ENCODE assay signal across 1 cellular context in the genomic region with DNA sequence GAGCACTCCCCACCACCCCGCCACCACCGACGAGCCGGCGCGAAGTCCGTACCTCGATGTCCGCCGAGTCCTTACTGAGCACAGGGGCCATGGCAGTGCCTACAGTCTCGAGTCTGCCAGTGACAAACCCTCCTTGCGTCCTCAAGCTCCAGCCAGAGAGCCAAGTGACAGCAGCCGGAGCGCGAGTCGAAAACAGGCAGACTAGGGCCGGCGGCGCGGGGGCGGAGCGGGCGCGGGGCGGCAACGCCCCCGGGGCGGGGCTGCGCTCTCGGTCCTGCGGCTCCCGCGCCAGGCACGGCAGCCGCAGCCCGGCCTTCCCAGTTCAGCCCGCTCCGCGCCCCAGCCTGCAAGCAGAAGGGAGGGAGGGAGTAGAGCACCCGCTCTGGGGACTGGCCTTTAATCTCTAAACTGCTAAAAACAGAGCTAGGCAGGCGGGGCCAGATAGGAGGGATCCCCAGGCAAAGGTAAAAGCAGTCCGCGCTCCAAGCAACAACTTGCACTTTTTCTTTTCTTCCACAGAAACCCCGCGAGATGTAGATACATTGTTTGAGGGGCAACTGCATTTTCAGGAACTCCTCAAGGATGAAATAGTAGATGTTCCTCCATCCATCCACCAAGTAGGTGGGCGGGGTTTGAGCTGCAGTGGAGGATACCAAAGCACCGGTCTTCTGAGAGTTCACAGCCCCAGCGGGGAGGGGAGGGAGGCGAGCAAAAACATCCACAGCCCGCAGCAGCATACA.
A peak's percentile ranks its signal among the peaks of the same experiment; 100 is the strongest.
TF ChIP-seq lines count a peak whose summit lies in the region.

A gene (minus strand): TSS at position 203 of the 740 bp plus-strand sequence. CDS start 112 bp downstream, at position 91.

TF ChIP-seq in H1, 55 proteins besides CTCF, POLR2A, EP300 and RAD21:
- peak; percentile 14 to 91; a peak in 2 of 4 replicates for TF ChIP-seq SIN3A (conservative IDR thresholded peaks at IDR 0.05 in 1 of 2, IDR thresholded peaks at IDR 0.05 in 1 of 2; ENCODE audit: low read depth in 1 of 2, low read length in 2 of 2)
- TF ChIP-seq KDM4A (IDR thresholded peaks at IDR 0.05; ENCODE audit: low read depth, low read length, severe bottlenecking) = peak; percentile 69
- TF ChIP-seq NANOG (IDR thresholded peaks at IDR 0.05; ENCODE audit: insufficient read depth, low read depth, low read length, poor library complexity, severe bottlenecking) = no peak
- no peak for TF ChIP-seq CEBPB (IDR thresholded peaks at IDR 0.05; ENCODE audit: low read depth, low read length)
- peak; percentile 89 for TF ChIP-seq ASH2L (IDR thresholded peaks at IDR 0.05; ENCODE audit: low read length)
- 0 out of 2 replicates have a peak, but pooled peaks have one; percentile 27 for TF ChIP-seq POLR2AphosphoS5 (IDR thresholded peaks at IDR 0.05; ENCODE audit: low read depth, low read length)
- TF ChIP-seq CHD2 (IDR thresholded peaks at IDR 0.05; ENCODE audit: low read length) = peak; percentile 58; the same call in 1 of the 2 replicates
- TF ChIP-seq, protein P1, sequence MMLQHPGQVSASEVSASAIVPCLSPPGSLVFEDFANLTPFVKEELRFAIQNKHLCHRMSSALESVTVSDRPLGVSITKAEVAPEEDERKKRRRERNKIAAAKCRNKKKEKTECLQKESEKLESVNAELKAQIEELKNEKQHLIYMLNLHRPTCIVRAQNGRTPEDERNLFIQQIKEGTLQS (IDR thresholded peaks at IDR 0.05; ENCODE audit: insufficient read depth, low read depth, low read length) = no peak
- peak; percentile 74 for TF ChIP-seq EGR1 (IDR thresholded peaks at IDR 0.05; ENCODE audit: borderline replicate concordance, low read depth, low read length)
- no peak for TF ChIP-seq TEAD4 (IDR thresholded peaks at IDR 0.05; ENCODE audit: low read depth, low read length)
- peak; percentile 72 for TF ChIP-seq TAF1 (IDR thresholded peaks at IDR 0.05; ENCODE audit: low read depth, low read length)
- peak; percentile 15 for TF ChIP-seq TBP (IDR thresholded peaks at IDR 0.05; ENCODE audit: low read depth, low read length)
- TF ChIP-seq, protein P2, sequence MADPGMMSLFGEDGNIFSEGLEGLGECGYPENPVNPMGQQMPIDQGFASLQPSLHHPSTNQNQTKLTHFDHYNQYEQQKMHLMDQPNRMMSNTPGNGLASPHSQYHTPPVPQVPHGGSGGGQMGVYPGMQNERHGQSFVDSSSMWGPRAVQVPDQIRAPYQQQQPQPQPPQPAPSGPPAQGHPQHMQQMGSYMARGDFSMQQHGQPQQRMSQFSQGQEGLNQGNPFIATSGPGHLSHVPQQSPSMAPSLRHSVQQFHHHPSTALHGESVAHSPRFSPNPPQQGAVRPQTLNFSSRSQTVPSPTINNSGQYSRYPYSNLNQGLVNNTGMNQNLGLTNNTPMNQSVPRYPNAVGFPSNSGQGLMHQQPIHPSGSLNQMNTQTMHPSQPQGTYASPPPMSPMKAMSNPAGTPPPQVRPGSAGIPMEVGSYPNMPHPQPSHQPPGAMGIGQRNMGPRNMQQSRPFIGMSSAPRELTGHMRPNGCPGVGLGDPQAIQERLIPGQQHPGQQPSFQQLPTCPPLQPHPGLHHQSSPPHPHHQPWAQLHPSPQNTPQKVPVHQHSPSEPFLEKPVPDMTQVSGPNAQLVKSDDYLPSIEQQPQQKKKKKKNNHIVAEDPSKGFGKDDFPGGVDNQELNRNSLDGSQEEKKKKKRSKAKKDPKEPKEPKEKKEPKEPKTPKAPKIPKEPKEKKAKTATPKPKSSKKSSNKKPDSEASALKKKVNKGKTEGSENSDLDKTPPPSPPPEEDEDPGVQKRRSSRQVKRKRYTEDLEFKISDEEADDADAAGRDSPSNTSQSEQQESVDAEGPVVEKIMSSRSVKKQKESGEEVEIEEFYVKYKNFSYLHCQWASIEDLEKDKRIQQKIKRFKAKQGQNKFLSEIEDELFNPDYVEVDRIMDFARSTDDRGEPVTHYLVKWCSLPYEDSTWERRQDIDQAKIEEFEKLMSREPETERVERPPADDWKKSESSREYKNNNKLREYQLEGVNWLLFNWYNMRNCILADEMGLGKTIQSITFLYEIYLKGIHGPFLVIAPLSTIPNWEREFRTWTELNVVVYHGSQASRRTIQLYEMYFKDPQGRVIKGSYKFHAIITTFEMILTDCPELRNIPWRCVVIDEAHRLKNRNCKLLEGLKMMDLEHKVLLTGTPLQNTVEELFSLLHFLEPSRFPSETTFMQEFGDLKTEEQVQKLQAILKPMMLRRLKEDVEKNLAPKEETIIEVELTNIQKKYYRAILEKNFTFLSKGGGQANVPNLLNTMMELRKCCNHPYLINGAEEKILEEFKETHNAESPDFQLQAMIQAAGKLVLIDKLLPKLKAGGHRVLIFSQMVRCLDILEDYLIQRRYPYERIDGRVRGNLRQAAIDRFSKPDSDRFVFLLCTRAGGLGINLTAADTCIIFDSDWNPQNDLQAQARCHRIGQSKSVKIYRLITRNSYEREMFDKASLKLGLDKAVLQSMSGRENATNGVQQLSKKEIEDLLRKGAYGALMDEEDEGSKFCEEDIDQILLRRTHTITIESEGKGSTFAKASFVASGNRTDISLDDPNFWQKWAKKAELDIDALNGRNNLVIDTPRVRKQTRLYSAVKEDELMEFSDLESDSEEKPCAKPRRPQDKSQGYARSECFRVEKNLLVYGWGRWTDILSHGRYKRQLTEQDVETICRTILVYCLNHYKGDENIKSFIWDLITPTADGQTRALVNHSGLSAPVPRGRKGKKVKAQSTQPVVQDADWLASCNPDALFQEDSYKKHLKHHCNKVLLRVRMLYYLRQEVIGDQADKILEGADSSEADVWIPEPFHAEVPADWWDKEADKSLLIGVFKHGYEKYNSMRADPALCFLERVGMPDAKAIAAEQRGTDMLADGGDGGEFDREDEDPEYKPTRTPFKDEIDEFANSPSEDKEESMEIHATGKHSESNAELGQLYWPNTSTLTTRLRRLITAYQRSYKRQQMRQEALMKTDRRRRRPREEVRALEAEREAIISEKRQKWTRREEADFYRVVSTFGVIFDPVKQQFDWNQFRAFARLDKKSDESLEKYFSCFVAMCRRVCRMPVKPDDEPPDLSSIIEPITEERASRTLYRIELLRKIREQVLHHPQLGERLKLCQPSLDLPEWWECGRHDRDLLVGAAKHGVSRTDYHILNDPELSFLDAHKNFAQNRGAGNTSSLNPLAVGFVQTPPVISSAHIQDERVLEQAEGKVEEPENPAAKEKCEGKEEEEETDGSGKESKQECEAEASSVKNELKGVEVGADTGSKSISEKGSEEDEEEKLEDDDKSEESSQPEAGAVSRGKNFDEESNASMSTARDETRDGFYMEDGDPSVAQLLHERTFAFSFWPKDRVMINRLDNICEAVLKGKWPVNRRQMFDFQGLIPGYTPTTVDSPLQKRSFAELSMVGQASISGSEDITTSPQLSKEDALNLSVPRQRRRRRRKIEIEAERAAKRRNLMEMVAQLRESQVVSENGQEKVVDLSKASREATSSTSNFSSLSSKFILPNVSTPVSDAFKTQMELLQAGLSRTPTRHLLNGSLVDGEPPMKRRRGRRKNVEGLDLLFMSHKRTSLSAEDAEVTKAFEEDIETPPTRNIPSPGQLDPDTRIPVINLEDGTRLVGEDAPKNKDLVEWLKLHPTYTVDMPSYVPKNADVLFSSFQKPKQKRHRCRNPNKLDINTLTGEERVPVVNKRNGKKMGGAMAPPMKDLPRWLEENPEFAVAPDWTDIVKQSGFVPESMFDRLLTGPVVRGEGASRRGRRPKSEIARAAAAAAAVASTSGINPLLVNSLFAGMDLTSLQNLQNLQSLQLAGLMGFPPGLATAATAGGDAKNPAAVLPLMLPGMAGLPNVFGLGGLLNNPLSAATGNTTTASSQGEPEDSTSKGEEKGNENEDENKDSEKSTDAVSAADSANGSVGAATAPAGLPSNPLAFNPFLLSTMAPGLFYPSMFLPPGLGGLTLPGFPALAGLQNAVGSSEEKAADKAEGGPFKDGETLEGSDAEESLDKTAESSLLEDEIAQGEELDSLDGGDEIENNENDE (IDR thresholded peaks at IDR 0.05; ENCODE audit: insufficient replicate concordance, low read length) = no peak
- no peak for TF ChIP-seq BRCA1 (IDR thresholded peaks at IDR 0.05; ENCODE audit: low read depth, low read length)
- TF ChIP-seq HDAC2 (IDR thresholded peaks at IDR 0.05; ENCODE audit: borderline replicate concordance in 1 of 2, low read depth in 2 of 2, low read length in 2 of 2) = peak in 1 of 2 experiments; percentile 57; a peak in 1 of 4 replicates
- TF ChIP-seq JUND (IDR thresholded peaks at IDR 0.05; ENCODE audit: low read length) = no peak
- TF ChIP-seq EZH2 (IDR thresholded peaks at IDR 0.05; ENCODE audit: low read depth, low read length, severe bottlenecking) = no peak
- TF ChIP-seq, protein P3, sequence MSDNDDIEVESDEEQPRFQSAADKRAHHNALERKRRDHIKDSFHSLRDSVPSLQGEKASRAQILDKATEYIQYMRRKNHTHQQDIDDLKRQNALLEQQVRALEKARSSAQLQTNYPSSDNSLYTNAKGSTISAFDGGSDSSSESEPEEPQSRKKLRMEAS (IDR thresholded peaks at IDR 0.05) = peak; percentile 53
- no peak for TF ChIP-seq SAP30 (IDR thresholded peaks at IDR 0.05; ENCODE audit: insufficient read depth, insufficient replicate concordance, low read length)
- no peak for TF ChIP-seq TAF7 (optimal IDR thresholded peaks at IDR 0.05; ENCODE audit: borderline replicate concordance, low read depth, low read length)
- TF ChIP-seq, protein P4, sequence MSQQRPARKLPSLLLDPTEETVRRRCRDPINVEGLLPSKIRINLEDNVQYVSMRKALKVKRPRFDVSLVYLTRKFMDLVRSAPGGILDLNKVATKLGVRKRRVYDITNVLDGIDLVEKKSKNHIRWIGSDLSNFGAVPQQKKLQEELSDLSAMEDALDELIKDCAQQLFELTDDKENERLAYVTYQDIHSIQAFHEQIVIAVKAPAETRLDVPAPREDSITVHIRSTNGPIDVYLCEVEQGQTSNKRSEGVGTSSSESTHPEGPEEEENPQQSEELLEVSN (IDR thresholded peaks at IDR 0.05) = 0 out of 2 replicates have a peak, but pooled peaks have one; percentile 1
- peak; percentile 69 for TF ChIP-seq PHF8 (conservative IDR thresholded peaks at IDR 0.05; ENCODE audit: low read depth, low read length)
- no peak for TF ChIP-seq CREB1 (IDR thresholded peaks at IDR 0.05)
- no peak for TF ChIP-seq BCL11A (IDR thresholded peaks at IDR 0.05; ENCODE audit: low read depth in 2 of 2, low read length in 2 of 2)
- peak; percentile 87 for TF ChIP-seq RBBP5 (IDR thresholded peaks at IDR 0.05; ENCODE audit: borderline replicate concordance, low read depth, low read length)
- no peak for TF ChIP-seq BACH1 (IDR thresholded peaks at IDR 0.05; ENCODE audit: low read length)
- TF ChIP-seq KDM5A (IDR thresholded peaks at IDR 0.05; ENCODE audit: low read length) = no peak
- TF ChIP-seq SP1 (IDR thresholded peaks at IDR 0.05; ENCODE audit: low read depth, low read length) = peak; percentile 49; the same call in 1 of the 2 replicates
- no peak for TF ChIP-seq SP2 (IDR thresholded peaks at IDR 0.05; ENCODE audit: low read length)
- no peak for TF ChIP-seq SRF (IDR thresholded peaks at IDR 0.05; ENCODE audit: low read depth, low read length)
TF ChIP-seq in H1: peak in this region for 14.
